In the genomic region with DNA sequence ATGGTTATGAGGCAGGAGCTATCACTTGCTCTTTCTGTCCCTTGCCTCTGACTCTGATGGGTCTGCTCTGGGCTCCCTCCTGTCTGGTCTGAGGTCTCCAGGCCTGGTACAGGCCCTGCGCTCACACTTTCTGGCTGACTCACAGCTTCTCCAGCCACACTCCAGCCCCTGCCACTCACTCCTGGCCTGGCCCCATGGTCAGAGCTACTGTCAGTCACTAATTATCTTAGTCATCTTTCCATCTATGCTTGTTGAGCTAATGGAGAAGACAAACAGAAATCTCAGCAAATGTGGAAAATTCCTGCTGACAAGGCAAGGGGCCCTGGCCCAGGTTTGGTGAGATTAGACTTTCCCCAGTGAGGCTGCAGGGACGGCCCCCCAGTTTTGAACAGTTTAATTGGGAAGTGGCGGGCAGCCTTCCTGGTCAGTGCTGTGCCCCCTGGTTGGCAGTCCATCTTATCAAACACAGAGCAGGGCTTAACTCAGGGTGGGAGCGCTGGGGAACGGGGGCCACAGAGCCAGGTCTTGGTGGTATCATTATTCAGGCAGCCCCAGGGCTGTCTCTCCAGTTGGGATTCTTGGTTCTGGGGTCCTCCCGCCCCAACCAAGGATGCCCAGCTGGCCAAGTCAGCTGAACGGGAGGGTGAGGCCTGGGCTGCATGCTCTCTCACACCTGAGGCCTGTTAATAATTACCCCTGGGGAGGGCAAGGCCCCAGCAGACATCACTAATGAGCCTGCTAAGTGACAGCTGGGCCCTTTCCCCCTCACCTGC, we compare ENCODE assay signal across 15 cellular contexts.
DNase-seq lines count a peak whose midpoint lies in the region; ATAC-seq, FAIRE-seq and TF ChIP-seq lines count a peak whose summit lies in the region.
"Had no signal": no experiment of that assay in that cellular context is flagged by ENCODE, and none has a peak within 500 bp of the region (broad histone marks: within the 10 kb centered on the region; RNA-seq: fewer than 3 reads in every experiment).

No MANE protein-coding gene starts in this region.

- no peak for TF ChIP-seq RAD21 in SK-N-SH (IDR thresholded peaks at IDR 0.05; ENCODE audit: low read length)

- H3K4me1 ChIP-seq in SK-N-SH (ENCODE audit: control insufficient read depth in 1 of 2, insufficient read depth in 2 of 2, low read depth in 1 of 2, low read length in 1 of 2) = peaks cover 1 to 30% of the 10 kb centered on the region in 2 experiments; a peak in 2 of 4 replicates
- peaks cover 3 to 13% of the 10 kb centered on the region in 2 donors for H3K4me1 ChIP-seq in small intestine (ENCODE audit: control insufficient read depth in 2 of 2, insufficient read depth in 1 of 2, low read depth in 1 of 2, low read length in 1 of 2)

- no peaks in the 10 kb centered on the region for H3K79me2 ChIP-seq in SK-N-SH (ENCODE audit: insufficient read depth)

- TF ChIP-seq EP300 in SK-N-SH (IDR thresholded peaks at IDR 0.05; ENCODE audit: borderline replicate concordance in 1 of 2, low read depth in 1 of 2, low read length in 1 of 2) = no peak

- H3K27me3 ChIP-seq in SK-N-SH (ENCODE audit: insufficient read depth) (no peaks in the 10 kb centered on the region), small intestine (ENCODE audit: control insufficient read depth in 2 of 2, insufficient read depth in 2 of 2, low read length in 2 of 2) (no peaks in the 10 kb centered on the region)

- intact Hi-C loops in left colon (cut with DNase I, micrococcal nuclease) = no loop called here

- 79% methylated on average over 5 of the region's 7 CpGs for WGBS in SK-N-SH (ENCODE audit: low lambda C conversion rate)
- WGBS in small intestine, 3 donors = 34 to 70% (median 44%) methylated on average over 7 of the region's 7 CpGs

- no peaks in the 10 kb centered on the region for H3F3A ChIP-seq in SK-N-SH (replicated peaks; ENCODE audit: insufficient read depth)

- no peaks in the 10 kb centered on the region for H4K20me1 ChIP-seq in SK-N-SH (ENCODE audit: insufficient read depth)

- H3K9ac ChIP-seq in SK-N-SH = no peak overlapping the region

- no peaks in the 10 kb centered on the region for H3K36me3 ChIP-seq in SK-N-SH (replicated peaks in 1 of 2; ENCODE audit: control insufficient read depth in 1 of 2, insufficient read depth in 2 of 2, low read length in 1 of 2)
- no peaks in the 10 kb centered on the region for H3K36me3 ChIP-seq in small intestine (ENCODE audit: control insufficient read depth in 2 of 2, insufficient read depth in 2 of 2, low read length in 2 of 2)

- H3K9me2 ChIP-seq in SK-N-SH = no peaks in the 10 kb centered on the region

- no peak overlapping the region for H3K4me2 ChIP-seq in SK-N-SH

- H3K4me3 ChIP-seq in SK-N-SH (ENCODE audit: low read depth in 2 of 2, low read length in 1 of 2) (no peak overlapping the region), small intestine (ENCODE audit: low read depth in 1 of 2, low read length in 2 of 2) (no peak overlapping the region)

- ATAC-seq in left colon = peak; percentile 34
- ATAC-seq in HG02885 (IDR thresholded peaks at IDR 0.05; ENCODE audit: poor library complexity, unreplicated experiment) = no peak
- ATAC-seq: activated CD4-positive, CD25-positive, alpha-beta regulatory T cell treated with anti-CD3 and anti-CD28 coated beads, Interleukin-2, amount 50 U/mL, for 24 hours; CD8-positive, alpha-beta T cell had no signal

- no peak overlapping the region for H2AFZ ChIP-seq in SK-N-SH (ENCODE audit: low read depth)

- peak overlapping the region in 1 of 2 experiments; percentile 30; a peak in 1 of 4 replicates for H3K27ac ChIP-seq in SK-N-SH (ENCODE audit: low read depth in 2 of 2, low read length in 1 of 2)
- H3K27ac ChIP-seq in small intestine (ENCODE audit: low read depth in 1 of 2, low read length in 1 of 2) = peak overlapping the region in 1 of 2 donors; percentile 35
- H3K27ac ChIP-seq in caudate nucleus (ENCODE audit: low read depth, low read length) = no peak overlapping the region
- H3K27ac ChIP-seq: 22Rv1, HL-60 had no signal

- no peak for FAIRE-seq in small intestine (lab: Jason Lieb, UNC)

- H3K9me3 ChIP-seq in SK-N-SH (no peaks in the 10 kb centered on the region), small intestine (ENCODE audit: control insufficient read depth, low read depth) (no peaks in the 10 kb centered on the region)

- DNase-seq in DMS 273 (lab: John Stamatoyannopoulos, UW; ENCODE audit: unreplicated experiment) (peak; percentile 20), DMS 273 treated with DMSO at 0.1 percent for 48 hours (lab: John Stamatoyannopoulos, UW) (no peak), SK-N-SH (peak; percentile 61), left colon (no peak), small intestine (peak; percentile 86), DMS153 treated with DMSO at 0.1 percent for 48 hours (lab: John Stamatoyannopoulos, UW; ENCODE audit: unreplicated experiment) (no peak), caudate nucleus (lab: John Stamatoyannopoulos, UW) (no peak)
- DNase-seq: CD8-positive, alpha-beta T cell; cerebellar nuclear complex; H9; naive B cell had no signal

- POLR2A ChIA-PET in SK-N-SH (lab: Yijun Ruan, JAX) = interaction anchor here (0.5 kb wide), 2 partner anchors 44 to 64 kb away, joined by 3 read pairs; no protein-coding TSS in a partner anchor

- no peak for TF ChIP-seq CTCF in SK-N-SH (IDR thresholded peaks at IDR 0.05)

- CTCF ChIA-PET in SK-N-SH (lab: Yijun Ruan, JAX) = interaction anchor here (1.0 to 4.9 kb wide), 8 partner anchors 14 to 247 kb away, joined by 3 to 26 read pairs (median 5); a partner anchor contains a TSS

TF ChIP-seq in SK-N-SH, 30 proteins besides CTCF, POLR2A, EP300 and RAD21:
- TF ChIP-seq EZH2phosphoT487 (IDR thresholded peaks at IDR 0.05; ENCODE audit: borderline replicate concordance, low read depth) = no peak
- TF ChIP-seq, protein P1, sequence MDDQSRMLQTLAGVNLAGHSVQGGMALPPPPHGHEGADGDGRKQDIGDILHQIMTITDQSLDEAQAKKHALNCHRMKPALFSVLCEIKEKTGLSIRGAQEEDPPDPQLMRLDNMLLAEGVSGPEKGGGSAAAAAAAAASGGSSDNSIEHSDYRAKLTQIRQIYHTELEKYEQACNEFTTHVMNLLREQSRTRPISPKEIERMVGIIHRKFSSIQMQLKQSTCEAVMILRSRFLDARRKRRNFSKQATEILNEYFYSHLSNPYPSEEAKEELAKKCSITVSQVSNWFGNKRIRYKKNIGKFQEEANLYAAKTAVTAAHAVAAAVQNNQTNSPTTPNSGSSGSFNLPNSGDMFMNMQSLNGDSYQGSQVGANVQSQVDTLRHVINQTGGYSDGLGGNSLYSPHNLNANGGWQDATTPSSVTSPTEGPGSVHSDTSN (IDR thresholded peaks at IDR 0.05) = peak; percentile 78

Comparison
In these comparisons a context has a peak if more than half of its experiments do, and no peak if none do; other contexts are left out.
1. DNase-seq: peak in DMS 273 (single experiment), SK-N-SH (single experiment) and small intestine (single experiment); none in DMS 273 treated with DMSO at 0.1 percent for 48 hours (single experiment), left colon (0 of 2), DMS153 treated with DMSO at 0.1 percent for 48 hours (single experiment) and caudate nucleus (0 of 61).